In genomic region chr4:153765836-153766235, GRCh38 we compare ENCODE assay signal across 30 cellular contexts. TPM values are rescaled to one million over a fixed set of nuclear protein-coding genes. Genes with fewer than 3 reads are reported as not detected.
"Had no signal": no experiment of that assay in that cellular context is flagged by ENCODE, and none has a peak within 500 bp of the region (broad histone marks: within the 10 kb centered on the region; RNA-seq: fewer than 3 reads in every experiment).

No MANE protein-coding gene starts in this region.

- H3K27ac ChIP-seq: brain microvascular endothelial cell, coronary artery, dorsolateral prefrontal cortex, gastroesophageal sphincter, pancreas, prostate gland, uterus had no signal

- H3K4me3 ChIP-seq: coronary artery, dorsolateral prefrontal cortex, gastroesophageal sphincter, pancreas, prostate gland, uterus had no signal

- H3K27me3 ChIP-seq: brain microvascular endothelial cell, dorsolateral prefrontal cortex, pancreas, uterus had no signal

- H3K4me1 ChIP-seq: gastroesophageal sphincter, pancreas, prostate gland, uterus had no signal

- H3K9me3 ChIP-seq: gastroesophageal sphincter, pancreas, prostate gland, uterus had no signal

- H3K36me3 ChIP-seq: brain microvascular endothelial cell, gastroesophageal sphincter, pancreas, prostate gland, uterus had no signal

- DNase-seq: activated CD4-positive, alpha-beta memory T cell treated with anti-CD3 and anti-CD28 coated beads, Interleukin-2, amount 10 ng/mL, durations not matched to agents 7 days and 5 days; activated CD4-positive, alpha-beta T cell treated with anti-CD3 and anti-CD28 coated beads, Interleukin-2, amount 10 ng/mL, durations not matched to agents 7 days and 5 days; activated CD4-positive, CD25-positive, alpha-beta regulatory T cell treated with anti-CD3 and anti-CD28 coated beads, Interleukin-2, amount 50 U/mL, for 72 hours; activated CD8-positive, alpha-beta memory T cell treated with anti-CD3 and anti-CD28 coated beads, Interleukin-2, amount 50 U/mL, for 48 hours; activated gamma-delta T cell treated with Interleukin-2 at 50 U/mL for 16 hours; activated naive CD4-positive, alpha-beta T cell treated with anti-CD3 and anti-CD28 coated beads, Interleukin-2, amount 50 U/mL, for 16 hours; activated T-cell treated with anti-CD3 and anti-CD28 coated beads, Interleukin-2, amount 50 U/mL, for 24 hours; amniotic stem cell; brain microvascular endothelial cell; dorsolateral prefrontal cortex; effector memory CD4-positive, alpha-beta T cell; head of caudate nucleus; hippocampal formation; left cardiac atrium; left ventricle myocardium superior; mammary epithelial cell; nucleus accumbens; pancreas; retina; small intestine; stimulated activated CD4-positive, alpha-beta T cell treated with anti-CD3 and anti-CD28 coated beads, Interleukin-4, amount 100 ng/mL, for 24 hours; T-helper 9 cell; uterus had no signal

RNA-seq across cellular contexts. Expression of gene RNF175, which starts 6.0 kb away (rescaled TPM):
- total RNA-seq: activated CD4-positive, alpha-beta memory T cell treated with anti-CD3 and anti-CD28 coated beads, Interleukin-2, amount 10 ng/mL, durations not matched to agents 7 days and 5 days; activated CD4-positive, alpha-beta T cell treated with anti-CD3 and anti-CD28 coated beads, Interleukin-2, amount 10 ng/mL, durations not matched to agents 7 days and 5 days; fibroblast of lung; fibroblast of villous mesenchyme; pancreas; subcutaneous adipose tissue had no signal
- polyA plus RNA-seq: fibroblast of lung, keratinocyte had no signal

RNA-seq across cellular contexts. Expression of gene SFRP2, which starts 23.0 kb away (rescaled TPM):
- total RNA-seq: activated CD4-positive, alpha-beta memory T cell treated with anti-CD3 and anti-CD28 coated beads, Interleukin-2, amount 10 ng/mL, durations not matched to agents 7 days and 5 days; activated CD4-positive, alpha-beta T cell treated with anti-CD3 and anti-CD28 coated beads, Interleukin-2, amount 10 ng/mL, durations not matched to agents 7 days and 5 days; fibroblast of villous mesenchyme; mammary epithelial cell had no signal
- polyA plus RNA-seq: fibroblast of lung, keratinocyte had no signal
